ENCODE assay signal across 8 cellular contexts in the genomic region with DNA sequence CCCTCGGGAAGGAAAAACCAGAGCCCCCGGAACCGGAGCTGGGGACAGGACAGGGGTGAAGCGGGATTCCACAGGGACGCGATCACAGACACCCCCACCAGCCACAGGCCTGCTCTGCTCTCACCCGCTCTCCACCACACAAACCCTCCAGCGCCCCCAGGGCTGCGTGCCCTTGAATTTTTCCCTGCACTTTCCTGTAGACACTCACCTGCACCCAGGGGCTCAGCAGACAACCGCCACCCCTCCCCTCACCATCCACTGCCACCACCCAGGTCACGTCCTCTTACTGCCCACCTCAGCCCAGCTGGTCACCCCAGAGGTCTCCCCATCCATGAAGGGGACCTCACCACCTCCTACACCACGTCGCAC. TPM values are rescaled to one million over a fixed set of nuclear protein-coding genes. Genes with fewer than 3 reads are reported as not detected.
DNase-seq lines count a peak whose midpoint lies in the region; ATAC-seq and TF ChIP-seq lines count a peak whose summit lies in the region.

No MANE protein-coding gene starts in this region.

- no peaks in the 10 kb centered on the region for H3K36me3 ChIP-seq in left lung

- ATAC-seq in left lung (no peak), HG03097 (IDR thresholded peaks at IDR 0.05; ENCODE audit: low FRiP score, unreplicated experiment) (no peak), HG03342 (IDR thresholded peaks at IDR 0.05; ENCODE audit: unreplicated experiment) (no peak)

- H3K27ac ChIP-seq in left lung, result peak overlapping the region in 1 of 2 donors; percentile 57

- H3K4me3 ChIP-seq in astrocyte of the cerebellum (ENCODE audit: low read depth, low read length) (peak overlapping the region; percentile 60), left lung (peak overlapping the region; percentile 47 to 58)

- H3K36me3 Mint-ChIP-seq in activated naive CD4-positive, alpha-beta T cell treated with anti-CD3 and anti-CD28 coated beads, Interleukin-2, amount 10 ng/mL, durations not matched to agents 7 days and 5 days, result peaks cover 5% of the 10 kb centered on the region
- peaks cover 3% of the 10 kb centered on the region for H3K36me3 Mint-ChIP-seq in type B pancreatic cell

- no peak for TF ChIP-seq CTCF in astrocyte of the cerebellum (IDR thresholded peaks at IDR 0.05; ENCODE audit: low read depth, low read length, missing control alignments)
- TF ChIP-seq CTCF in left lung (IDR thresholded peaks at IDR 0.05), result no peak
- no peak for TF ChIP-seq CTCF in type B pancreatic cell (conservative IDR thresholded peaks at IDR 0.05)

- no peaks in the 10 kb centered on the region for H3K9me3 ChIP-seq in left lung

- H3K27me3 Mint-ChIP-seq in activated naive CD4-positive, alpha-beta T cell treated with anti-CD3 and anti-CD28 coated beads, Interleukin-2, amount 10 ng/mL, durations not matched to agents 7 days and 5 days, result peaks cover 80% of the 10 kb centered on the region
- H3K27me3 Mint-ChIP-seq in type B pancreatic cell, result peaks cover 80% of the 10 kb centered on the region

- peak overlapping the region; percentile 64 for H3K27ac Mint-ChIP-seq in activated naive CD4-positive, alpha-beta T cell treated with anti-CD3 and anti-CD28 coated beads, Interleukin-2, amount 10 ng/mL, durations not matched to agents 7 days and 5 days
- no peak overlapping the region for H3K27ac Mint-ChIP-seq in type B pancreatic cell

- peaks cover 50% of the 10 kb centered on the region for H3K4me1 Mint-ChIP-seq in activated naive CD4-positive, alpha-beta T cell treated with anti-CD3 and anti-CD28 coated beads, Interleukin-2, amount 10 ng/mL, durations not matched to agents 7 days and 5 days
- peaks cover 9% of the 10 kb centered on the region for H3K4me1 Mint-ChIP-seq in type B pancreatic cell (ENCODE audit: unreplicated experiment)

- peak overlapping the region; percentile 87 for H3K4me3 Mint-ChIP-seq in activated naive CD4-positive, alpha-beta T cell treated with anti-CD3 and anti-CD28 coated beads, Interleukin-2, amount 10 ng/mL, durations not matched to agents 7 days and 5 days
- H3K4me3 Mint-ChIP-seq in type B pancreatic cell, result peak overlapping the region; percentile 95

- intact Hi-C loops in left lung (cut with DNase I), result no loop called here

- DNase-seq in activated naive CD4-positive, alpha-beta T cell treated with anti-CD3 and anti-CD28 coated beads, Interleukin-2, amount 10 ng/mL, durations not matched to agents 7 days and 5 days, result no peak
- DNase-seq in activated naive CD4-positive, alpha-beta T cell treated with Interleukin-2 at 50 U/mL for 16 hours, result no peak
- DNase-seq in astrocyte of the cerebellum (ENCODE audit: low read depth) (no peak), left lung (no peak), type B pancreatic cell (ENCODE audit: extremely low spot score, unreplicated experiment) (no peak)
- no peak for DNase-seq in stimulated activated CD4-positive, alpha-beta T cell treated with anti-CD3 and anti-CD28 coated beads, Interleukin-1b, Interleukin-23, amount 100 ng/mL, for 48 hours

- H3K9me3 Mint-ChIP-seq in activated naive CD4-positive, alpha-beta T cell treated with anti-CD3 and anti-CD28 coated beads, Interleukin-2, amount 10 ng/mL, durations not matched to agents 7 days and 5 days, result no peaks in the 10 kb centered on the region
- H3K9me3 Mint-ChIP-seq in type B pancreatic cell, result no peaks in the 10 kb centered on the region

- peaks cover 37 to 59% of the 10 kb centered on the region in 2 donors for H3K27me3 ChIP-seq in left lung

- peaks cover 12 to 28% of the 10 kb centered on the region in 2 donors for H3K4me1 ChIP-seq in left lung

- in situ Hi-C loops in astrocyte of the cerebellum (cut with HindIII; ENCODE audit: low sequenced_read_pairs), result no loop called here

- CTCF ChIA-PET in activated naive CD4-positive, alpha-beta T cell treated with anti-CD3 and anti-CD28 coated beads, Interleukin-2, amount 10 ng/mL, durations not matched to agents 7 days and 5 days (lab: Charles Lee), result no interaction called here

RNA-seq across cellular contexts. Expression of gene ULBP2, which starts 0.6 kb away (rescaled TPM):
- total RNA-seq in left lung (1 to 10 TPM; 2.2 to 3.3 TPM), type B pancreatic cell (ENCODE audit: low replicate concordance) (1.4 TPM in 1 of 2 replicates, not detected in the other)

RNA-seq across cellular contexts. Expression of gene RAET1G, which starts 19.5 kb away (rescaled TPM):
- total RNA-seq in left lung (under 1 TPM; 0.76 to 0.93 TPM), type B pancreatic cell (ENCODE audit: low replicate concordance) (0.53 and 2.1 TPM in 2 replicates)

RNA-seq across cellular contexts. Expression of gene ULBP1, which starts 21.3 kb away (rescaled TPM):
- total RNA-seq in left lung (1 to 10 TPM; 1.1 to 2.1 TPM), type B pancreatic cell (ENCODE audit: low replicate concordance) (0.48 and 8.2 TPM in 2 replicates)

RNA-seq across cellular contexts. Expression of gene RAET1E, which starts 44.5 kb away (rescaled TPM):
- total RNA-seq in left lung, result under 1 TPM; 0.35 to 0.50 TPM
- total RNA-seq in type B pancreatic cell (ENCODE audit: low replicate concordance), result 1.2 TPM in 1 of 2 replicates, not detected in the other
